8 cellular contexts compared by ENCODE assay signal in genomic region chr6:87407531-87407895, GRCh38. TPM values are rescaled to one million over a fixed set of nuclear protein-coding genes. Genes with fewer than 3 reads are reported as not detected.
DNase-seq lines count a peak whose midpoint lies in the region; ATAC-seq and TF ChIP-seq lines count a peak whose summit lies in the region.

No MANE protein-coding gene starts in this region.

- H4K20me1 ChIP-seq in GM23248 (ENCODE audit: insufficient read depth), result no peaks in the 10 kb centered on the region

- DNase-seq in DMS79 treated with DMSO at 0.1 percent for 48 hours (lab: John Stamatoyannopoulos, UW), result peak; percentile 60
- DNase-seq in DMS79 (lab: John Stamatoyannopoulos, UW), result no peak
- DNase-seq in GM23248, result peak; percentile 79
- no peak for DNase-seq in NB4 (ENCODE audit: low read depth)
- no peak for DNase-seq in activated CD8-positive, alpha-beta T cell treated with anti-CD3 and anti-CD28 coated beads for 36 hours
- no peak for DNase-seq in glutamatergic neuron
- DNase-seq in AG08395 (ENCODE audit: low spot score), result no peak

- H3K9me2 ChIP-seq in GM23248 (ENCODE audit: insufficient read depth), result no peaks in the 10 kb centered on the region

- CTCF ChIA-PET in activated CD8-positive, alpha-beta T cell treated with anti-CD3 and anti-CD28 coated beads for 36 hours (lab: Charles Lee), result interaction anchor here (1.5 to 1.7 kb wide), 2 partner anchors 14 to 87 kb away, joined by 3 to 10 read pairs; no protein-coding TSS in a partner anchor

- H3K27me3 ChIP-seq in GM23248 (replicated peaks; ENCODE audit: insufficient read depth), result no peaks in the 10 kb centered on the region
- H3K27me3 ChIP-seq in parathyroid adenoma (ENCODE audit: control insufficient read depth, insufficient read depth, low read length), result no peaks in the 10 kb centered on the region

- no peaks in the 10 kb centered on the region for H3K9me3 ChIP-seq in GM23248 (ENCODE audit: low read depth)
- H3K9me3 ChIP-seq in parathyroid adenoma (ENCODE audit: control insufficient read depth, low read length), result no peaks in the 10 kb centered on the region

- peak overlapping the region; percentile 91 for H3K4me3 ChIP-seq in GM23248
- peak overlapping the region; percentile 73 for H3K4me3 ChIP-seq in NB4 (ENCODE audit: low read depth, low read length)
- H3K4me3 ChIP-seq in parathyroid adenoma (ENCODE audit: low read depth, low read length), result peak overlapping the region; percentile 77

- TF ChIP-seq POLR2A in NB4 (IDR thresholded peaks at IDR 0.05; ENCODE audit: extremely low read depth, insufficient read length), result no peak

- TF ChIP-seq CTCF in NB4 (IDR thresholded peaks at IDR 0.05; ENCODE audit: low read depth, low read length) (no peak), glutamatergic neuron (IDR thresholded peaks at IDR 0.05; ENCODE audit: partially characterized antibody, unreplicated experiment) (no peak), parathyroid adenoma (IDR thresholded peaks at IDR 0.05) (no peak)
- TF ChIP-seq CTCF in activated CD8-positive, alpha-beta T cell treated with anti-CD3 and anti-CD28 coated beads for 36 hours (IDR thresholded peaks at IDR 0.05), result no peak

- H3K36me3 ChIP-seq in GM23248 (ENCODE audit: low read depth), result no peaks in the 10 kb centered on the region
- no peaks in the 10 kb centered on the region for H3K36me3 ChIP-seq in parathyroid adenoma (ENCODE audit: control insufficient read depth, insufficient read depth, low read length)

- peaks cover 16% of the 10 kb centered on the region for H3K27me3 Mint-ChIP-seq in activated CD8-positive, alpha-beta T cell treated with anti-CD3 and anti-CD28 coated beads for 36 hours
- H3K27me3 Mint-ChIP-seq in glutamatergic neuron (ENCODE audit: unreplicated experiment), result no peaks in the 10 kb centered on the region

- H3K27ac ChIP-seq in GM23248, result peak overlapping the region; percentile 80
- H3K27ac ChIP-seq in parathyroid adenoma, result peak overlapping the region; percentile 90

- H3K79me2 ChIP-seq in GM23248 (ENCODE audit: insufficient read depth) (no peaks in the 10 kb centered on the region), parathyroid adenoma (no peaks in the 10 kb centered on the region)

- H2AFZ ChIP-seq in GM23248, result peak overlapping the region; percentile 98
- peak overlapping the region; percentile 96 for H2AFZ ChIP-seq in parathyroid adenoma

- H3K4me2 ChIP-seq in GM23248 (ENCODE audit: unreplicated experiment) (peak overlapping the region; percentile 92), parathyroid adenoma (ENCODE audit: low read length) (peak overlapping the region; percentile 77)

- POLR2A ChIA-PET in activated CD8-positive, alpha-beta T cell treated with anti-CD3 and anti-CD28 coated beads for 36 hours (lab: Charles Lee), result no interaction called here

- H3K9me3 Mint-ChIP-seq in activated CD8-positive, alpha-beta T cell treated with anti-CD3 and anti-CD28 coated beads for 36 hours, result no peaks in the 10 kb centered on the region
- peaks cover 2% of the 10 kb centered on the region for H3K9me3 Mint-ChIP-seq in glutamatergic neuron (ENCODE audit: unreplicated experiment)

- H3K4me3 Mint-ChIP-seq in activated CD8-positive, alpha-beta T cell treated with anti-CD3 and anti-CD28 coated beads for 36 hours, result peak overlapping the region; percentile 80
- H3K4me3 Mint-ChIP-seq in glutamatergic neuron (ENCODE audit: unreplicated experiment), result peak overlapping the region; percentile 83

- H3K27ac Mint-ChIP-seq in activated CD8-positive, alpha-beta T cell treated with anti-CD3 and anti-CD28 coated beads for 36 hours, result no peak overlapping the region
- H3K27ac Mint-ChIP-seq in glutamatergic neuron (ENCODE audit: unreplicated experiment), result peak overlapping the region; percentile 60

- no peaks in the 10 kb centered on the region for H3K36me3 Mint-ChIP-seq in activated CD8-positive, alpha-beta T cell treated with anti-CD3 and anti-CD28 coated beads for 36 hours (ENCODE audit: low read depth)
- H3K36me3 Mint-ChIP-seq in glutamatergic neuron (ENCODE audit: unreplicated experiment), result no peaks in the 10 kb centered on the region

- WGBS in GM23248 (ENCODE audit: low coverage in 1 of 2, low lambda C conversion rate in 2 of 2, missing lambda C conversion rate in 2 of 2), 2 experiments, result 1% methylated on average over 10 of the region's 10 CpGs

- peaks cover 4% of the 10 kb centered on the region for H3K4me1 Mint-ChIP-seq in activated CD8-positive, alpha-beta T cell treated with anti-CD3 and anti-CD28 coated beads for 36 hours (ENCODE audit: low read depth)
- H3K4me1 Mint-ChIP-seq in glutamatergic neuron (ENCODE audit: low read depth, unreplicated experiment), result no peaks in the 10 kb centered on the region

- no peak for ATAC-seq in activated CD8-positive, alpha-beta T cell treated with anti-CD3 and anti-CD28 coated beads for 36 hours

- peaks cover 6% of the 10 kb centered on the region; the same call in 1 of the 2 replicates for H3F3A ChIP-seq in GM23248 (ENCODE audit: insufficient read depth)

- intact Hi-C loops in activated CD8-positive, alpha-beta T cell treated with anti-CD3 and anti-CD28 coated beads for 36 hours (cut with micrococcal nuclease), result no loop called here

- peak overlapping the region; percentile 82 for H3K9ac ChIP-seq in GM23248
- H3K9ac ChIP-seq in parathyroid adenoma, result no peak overlapping the region

- in situ Hi-C loops in GM23248 (cut with MboI), result no loop called here

- H3K4me1 ChIP-seq in GM23248 (ENCODE audit: insufficient read depth), result no peaks in the 10 kb centered on the region
- H3K4me1 ChIP-seq in parathyroid adenoma, result no peaks in the 10 kb centered on the region

RNA-seq across cellular contexts. Expression of gene CFAP206, which starts 0.3 kb away (rescaled TPM):
- 1.9 TPM in 1 of 2 replicates, not detected in the other for total RNA-seq in GM23248 (2014; rRNA removed; shearing (Covaris generic))
- 0.14 TPM in 1 of 2 replicates, not detected in the other for polyA plus RNA-seq in GM23248 (2016; fragmentation: Nextera tagmentation; extraction: Ambion mirVana)
- not detected for total RNA-seq in activated CD8-positive, alpha-beta T cell treated with anti-CD3 and anti-CD28 coated beads for 36 hours
- 1.9 TPM for total RNA-seq in glutamatergic neuron (ENCODE audit: unreplicated experiment)

Comparison
In these comparisons a context has a peak if more than half of its experiments do, and no peak if none do; other contexts are left out.
1. DNase-seq: peak in DMS79 treated with DMSO at 0.1 percent for 48 hours (single experiment) and GM23248 (single experiment); none in DMS79 (single experiment), NB4 (single experiment), activated CD8-positive, alpha-beta T cell treated with anti-CD3 and anti-CD28 coated beads for 36 hours (single experiment), glutamatergic neuron (single experiment) and AG08395 (single experiment).
2. Peak in every context shown above with its lines, with median percentiles within 50 percentile points of each other: H3K4me3 ChIP-seq.